Comparison of ENCODE assay signal across 8 cellular contexts in genomic region chr3:185733980-185734724, GRCh38.
DNase-seq lines count a peak whose midpoint lies in the region; ATAC-seq, FAIRE-seq and TF ChIP-seq lines count a peak whose summit lies in the region.

No MANE protein-coding gene starts in this region.

- TF ChIP-seq POLR2A in HepG2 (IDR thresholded peaks at IDR 0.05; ENCODE audit: insufficient read depth in 1 of 2, low read depth in 2 of 2, low read length in 2 of 2) = no peak

- H3K27ac Mint-ChIP-seq in activated T-helper 17 cell treated with anti-CD3 and anti-CD28 coated beads, Interleukin-2, amount 50 U/mL, for 72 hours = no peak overlapping the region

- no TSS peak for BruUV-seq in HepG2 (replicated peaks; lab: Mats Ljungman, UMichigan)

- H2AFZ ChIP-seq in HepG2 (ENCODE audit: low read length) = no peak overlapping the region

- H3K4me1 Mint-ChIP-seq in activated T-helper 17 cell treated with anti-CD3 and anti-CD28 coated beads, Interleukin-2, amount 50 U/mL, for 72 hours = no peaks in the 10 kb centered on the region

- peak; percentile 32; the same call in 1 of the 2 replicates for TF ChIP-seq RAD21 in HepG2 (CRISPR knock-in tag; IDR thresholded peaks at IDR 0.05)

- H3K27me3 Mint-ChIP-seq in activated T-helper 17 cell treated with anti-CD3 and anti-CD28 coated beads, Interleukin-2, amount 50 U/mL, for 72 hours = peaks cover 11% of the 10 kb centered on the region

- H3K27me3 ChIP-seq in HL-60 (ENCODE audit: insufficient read depth, poor library complexity, severe bottlenecking) (peaks cover 2% of the 10 kb centered on the region), HepG2 (ENCODE audit: control insufficient read depth in 1 of 2, insufficient read depth in 2 of 2, low read length in 2 of 2) (no peaks in the 10 kb centered on the region)

- TF ChIP-seq EP300 in HepG2 (IDR thresholded peaks at IDR 0.05; ENCODE audit: low read depth in 2 of 2, low read length in 2 of 2) = no peak
- TF ChIP-seq EP300 in HepG2 (CRISPR knock-in tag; IDR thresholded peaks at IDR 0.05; ENCODE audit: borderline replicate concordance) = no peak

- intact Hi-C loops in HepG2 (cut with micrococcal nuclease; ENCODE audit: unreplicated experiment) = loop anchor here (1.0 to 5.0 kb wide), 2 partner anchors 33 to 88 kb away; no protein-coding TSS in a partner anchor

- no peak overlapping the region for H3K9ac ChIP-seq in HepG2 (ENCODE audit: insufficient read depth, low read depth, low read length)

- peaks cover 51% of the 10 kb centered on the region for H3K4me1 ChIP-seq in HepG2 (ENCODE audit: insufficient read depth, low read length)

- in situ Hi-C loops in HepG2 (cut with HindIII; ENCODE audit: extremely low pct_ligation_motif_present, low pct_unique_long_range_greater_than_20kb) = no loop called here

- H4K20me1 ChIP-seq in HepG2 (ENCODE audit: insufficient read depth, low read length) = peaks cover 95% of the 10 kb centered on the region

- H3K4me3 Mint-ChIP-seq in activated T-helper 17 cell treated with anti-CD3 and anti-CD28 coated beads, Interleukin-2, amount 50 U/mL, for 72 hours = no peak overlapping the region

- H3K36me3 Mint-ChIP-seq in activated T-helper 17 cell treated with anti-CD3 and anti-CD28 coated beads, Interleukin-2, amount 50 U/mL, for 72 hours (ENCODE audit: low read depth) = no peaks in the 10 kb centered on the region

- POLR2A ChIA-PET in HepG2 (lab: Yijun Ruan, JAX) = interaction anchor here (1.4 kb wide), 1 partner anchor 8 kb away, joined by 3 read pairs; no protein-coding TSS in a partner anchor

- H3K36me3 ChIP-seq in HepG2 (replicated peaks in 1 of 2; ENCODE audit: control insufficient read depth in 1 of 2, insufficient read depth in 2 of 2, low read length in 2 of 2) = no peaks in the 10 kb centered on the region; a peak in 1 of 5 replicates

- no peak overlapping the region for H3K27ac ChIP-seq in HL-60 (replicated peaks)
- H3K27ac ChIP-seq in HepG2 (ENCODE audit: extremely low read length, insufficient read depth, low read length) = no peak overlapping the region

- CTCF ChIA-PET in HepG2 (lab: Yijun Ruan, JAX; ENCODE audit: low intra/inter-chr PET ratio, low total read pairs) = interaction anchor here (1.5 kb wide), 1 partner anchor 34 kb away, joined by 12 read pairs; no protein-coding TSS in a partner anchor

- DNase-seq in DMS153 treated with DMSO at 0.1 percent for 48 hours (lab: John Stamatoyannopoulos, UW; ENCODE audit: unreplicated experiment) = peak; percentile 77
- DNase-seq in HL-60 (ENCODE audit: low read depth in 1 of 2, low spot score in 1 of 2) = peak; percentile 32 to 49
- DNase-seq in NCI-H82 treated with DMSO at 0.1 percent for 48 hours (lab: John Stamatoyannopoulos, UW; ENCODE audit: unreplicated experiment) = peak; percentile 66
- DNase-seq in cardiac fibroblast (ENCODE audit: low read depth in 2 of 2) = peak; percentile 90 to 94
- peak; percentile 63 for DNase-seq in HepG2 (ENCODE audit: low spot score)

- peak; percentile 82 for ATAC-seq in HepG2
- ATAC-seq in GM18502 (IDR thresholded peaks at IDR 0.05; ENCODE audit: poor library complexity, unreplicated experiment) = no peak
- ATAC-seq in HG03196 (IDR thresholded peaks at IDR 0.05; ENCODE audit: unreplicated experiment) = no peak
- ATAC-seq in activated T-helper 17 cell treated with anti-CD3 and anti-CD28 coated beads, Interleukin-2, amount 50 U/mL, for 72 hours (replicated peaks) = no peak

- H3K4me2 ChIP-seq in HepG2 (ENCODE audit: low read depth, low read length) = no peak overlapping the region

- H3K4me3 ChIP-seq in HL-60 (replicated peaks; ENCODE audit: insufficient read depth, low read length) = no peak overlapping the region
- H3K4me3 ChIP-seq in cardiac fibroblast (replicated peaks in 1 of 2; ENCODE audit: low read depth in 2 of 2, low read length in 2 of 2) = no peak overlapping the region
- H3K4me3 ChIP-seq in HepG2 (replicated peaks in 1 of 3; ENCODE audit: insufficient read depth in 1 of 3, low read depth in 2 of 3, low read length in 3 of 3) = no peak overlapping the region

- WGBS in HepG2 (ENCODE audit: low lambda C conversion rate) = 89% methylated on average over 10 of the region's 10 CpGs

- H3K79me2 ChIP-seq in HepG2 (ENCODE audit: insufficient read depth, low read length) = peaks cover 92% of the 10 kb centered on the region

- peak; percentile 62 for FAIRE-seq in HepG2 (lab: Jason Lieb, UNC)

- H3K9me3 Mint-ChIP-seq in activated T-helper 17 cell treated with anti-CD3 and anti-CD28 coated beads, Interleukin-2, amount 50 U/mL, for 72 hours = no peaks in the 10 kb centered on the region

- H3K9me3 ChIP-seq in HepG2 (ENCODE audit: low read length) = no peaks in the 10 kb centered on the region

- TF ChIP-seq CTCF in HL-60 (IDR thresholded peaks at IDR 0.05; ENCODE audit: insufficient read depth, low read length) = peak; percentile 43
- TF ChIP-seq CTCF in cardiac fibroblast (IDR thresholded peaks at IDR 0.05; ENCODE audit: low read depth, low read length) = peak; percentile 78
- peak; percentile 70 for TF ChIP-seq CTCF in HepG2 (CRISPR knock-in tag; IDR thresholded peaks at IDR 0.05)

TF ChIP-seq in HepG2, 621 proteins besides CTCF, POLR2A, EP300 and RAD21 (continues in another document):
- TF ChIP-seq ZNF317 (CRISPR knock-in tag; IDR thresholded peaks at IDR 0.05) = no peak
- no peak for TF ChIP-seq EED (CRISPR knock-in tag; IDR thresholded peaks at IDR 0.05)
- TF ChIP-seq ZFP90 (CRISPR knock-in tag; IDR thresholded peaks at IDR 0.05; ENCODE audit: borderline replicate concordance) = no peak
- TF ChIP-seq ZNF549 (CRISPR knock-in tag; IDR thresholded peaks at IDR 0.05) = no peak
- no peak for TF ChIP-seq KAT8 (CRISPR knock-in tag; IDR thresholded peaks at IDR 0.05)
- TF ChIP-seq PAWR (CRISPR knock-in tag; IDR thresholded peaks at IDR 0.05; ENCODE audit: borderline replicate concordance) = no peak
- TF ChIP-seq ATRX (CRISPR knock-in tag; IDR thresholded peaks at IDR 0.05; ENCODE audit: borderline replicate concordance) = no peak
- TF ChIP-seq NAIF1 (CRISPR knock-in tag; IDR thresholded peaks at IDR 0.05; ENCODE audit: borderline replicate concordance) = no peak
- peak; percentile 61 for TF ChIP-seq SMC3 (IDR thresholded peaks at IDR 0.05; ENCODE audit: low read length)
- TF ChIP-seq, protein P1, sequence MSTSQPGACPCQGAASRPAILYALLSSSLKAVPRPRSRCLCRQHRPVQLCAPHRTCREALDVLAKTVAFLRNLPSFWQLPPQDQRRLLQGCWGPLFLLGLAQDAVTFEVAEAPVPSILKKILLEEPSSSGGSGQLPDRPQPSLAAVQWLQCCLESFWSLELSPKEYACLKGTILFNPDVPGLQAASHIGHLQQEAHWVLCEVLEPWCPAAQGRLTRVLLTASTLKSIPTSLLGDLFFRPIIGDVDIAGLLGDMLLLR (CRISPR knock-in tag; IDR thresholded peaks at IDR 0.05) = no peak
- no peak for TF ChIP-seq ZNF30 (CRISPR knock-in tag; IDR thresholded peaks at IDR 0.05)
- TF ChIP-seq XRCC5 (optimal IDR thresholded peaks at IDR 0.05; ENCODE audit: low read length) = no peak
- TF ChIP-seq NFYC (CRISPR knock-in tag; IDR thresholded peaks at IDR 0.05) = no peak
- no peak for TF ChIP-seq NFE2L1 (CRISPR knock-in tag; IDR thresholded peaks at IDR 0.05; ENCODE audit: borderline replicate concordance)
- TF ChIP-seq MIXL1 (CRISPR knock-in tag; IDR thresholded peaks at IDR 0.05) = no peak
- TF ChIP-seq MBD4 (IDR thresholded peaks at IDR 0.05; ENCODE audit: borderline replicate concordance, low read length) = no peak
- TF ChIP-seq SP140L (CRISPR knock-in tag; IDR thresholded peaks at IDR 0.05; ENCODE audit: borderline replicate concordance) = no peak
- no peak for TF ChIP-seq DR1 (CRISPR knock-in tag; IDR thresholded peaks at IDR 0.05)
- TF ChIP-seq, protein P2, sequence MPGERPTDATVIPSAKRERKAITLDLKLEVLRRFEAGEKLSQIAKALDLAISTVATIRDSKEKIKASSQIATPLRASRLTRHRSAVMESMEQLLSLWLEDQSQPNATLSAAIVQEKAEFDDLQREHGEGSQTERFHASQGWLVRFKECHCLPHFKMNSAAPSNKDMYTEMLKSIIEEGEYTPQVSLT (CRISPR knock-in tag; IDR thresholded peaks at IDR 0.05; ENCODE audit: borderline replicate concordance, low read depth) = no peak
- no peak for TF ChIP-seq TP53 (CRISPR knock-in tag; conservative IDR thresholded peaks at IDR 0.05)
- TF ChIP-seq ZNF709 (CRISPR knock-in tag; IDR thresholded peaks at IDR 0.05) = no peak
- no peak for TF ChIP-seq AGO2 (optimal IDR thresholded peaks at IDR 0.05; ENCODE audit: low read depth, low read length)
- TF ChIP-seq, protein P3, sequence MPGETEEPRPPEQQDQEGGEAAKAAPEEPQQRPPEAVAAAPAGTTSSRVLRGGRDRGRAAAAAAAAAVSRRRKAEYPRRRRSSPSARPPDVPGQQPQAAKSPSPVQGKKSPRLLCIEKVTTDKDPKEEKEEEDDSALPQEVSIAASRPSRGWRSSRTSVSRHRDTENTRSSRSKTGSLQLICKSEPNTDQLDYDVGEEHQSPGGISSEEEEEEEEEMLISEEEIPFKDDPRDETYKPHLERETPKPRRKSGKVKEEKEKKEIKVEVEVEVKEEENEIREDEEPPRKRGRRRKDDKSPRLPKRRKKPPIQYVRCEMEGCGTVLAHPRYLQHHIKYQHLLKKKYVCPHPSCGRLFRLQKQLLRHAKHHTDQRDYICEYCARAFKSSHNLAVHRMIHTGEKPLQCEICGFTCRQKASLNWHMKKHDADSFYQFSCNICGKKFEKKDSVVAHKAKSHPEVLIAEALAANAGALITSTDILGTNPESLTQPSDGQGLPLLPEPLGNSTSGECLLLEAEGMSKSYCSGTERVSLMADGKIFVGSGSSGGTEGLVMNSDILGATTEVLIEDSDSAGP (CRISPR knock-in tag; IDR thresholded peaks at IDR 0.05; ENCODE audit: borderline replicate concordance) = no peak
- no peak for TF ChIP-seq ZNF567 (CRISPR knock-in tag; IDR thresholded peaks at IDR 0.05; ENCODE audit: borderline replicate concordance)
- TF ChIP-seq FIP1L1 (IDR thresholded peaks at IDR 0.05; ENCODE audit: borderline replicate concordance, insufficient read depth, low read depth, low read length) = no peak
- no peak for TF ChIP-seq ZIK1 (CRISPR knock-in tag; IDR thresholded peaks at IDR 0.05; ENCODE audit: borderline replicate concordance, low read depth)
- TF ChIP-seq SSRP1 (CRISPR knock-in tag; IDR thresholded peaks at IDR 0.05) = no peak
- TF ChIP-seq RBFOX2 (IDR thresholded peaks at IDR 0.05; ENCODE audit: low read depth, low read length) = no peak
- no peak for TF ChIP-seq SRF (IDR thresholded peaks at IDR 0.05; ENCODE audit: low read depth, low read length)
- TF ChIP-seq IRX3 (CRISPR knock-in tag; IDR thresholded peaks at IDR 0.05; ENCODE audit: borderline replicate concordance, low read depth) = no peak

Comparison
In these comparisons a context has a peak if more than half of its experiments do, and no peak if none do; other contexts are left out.
1. DNase-seq: peak in every context shown above with its lines; median percentile 92 in cardiac fibroblast; 77 in DMS153 treated with DMSO at 0.1 percent for 48 hours; 66 in NCI-H82 treated with DMSO at 0.1 percent for 48 hours; 63 in HepG2; 40 in HL-60.